Comparison of ENCODE assay signal across 8 cellular contexts in genomic region chr10:95513941-95514392, GRCh38. TPM values are rescaled to one million over a fixed set of nuclear protein-coding genes. Genes with fewer than 3 reads are reported as not detected.
DNase-seq lines count a peak whose midpoint lies in the region; ATAC-seq and TF ChIP-seq lines count a peak whose summit lies in the region.

No MANE protein-coding gene starts in this region.

- H3K27ac ChIP-seq in dorsolateral prefrontal cortex (peak overlapping the region; percentile 42 to 94 (median 81)), mesenchymal stem cell (ENCODE audit: low read length, poor library complexity, severe bottlenecking) (peak overlapping the region; percentile 42), OCI-LY7 (ENCODE audit: low read depth, low read length, poor library complexity, severe bottlenecking) (no peak overlapping the region)

- no peak overlapping the region for H2BK12ac ChIP-seq in mesenchymal stem cell (ENCODE audit: low read length in 2 of 2)

- no peak overlapping the region for H3K18ac ChIP-seq in mesenchymal stem cell (ENCODE audit: low read depth in 1 of 2, low read length in 2 of 2)

- no peak overlapping the region for H3K4ac ChIP-seq in mesenchymal stem cell (ENCODE audit: low read depth in 1 of 2, low read length in 2 of 2)

- no peak overlapping the region for H4K8ac ChIP-seq in mesenchymal stem cell (ENCODE audit: low read length)

- TF ChIP-seq CTCF in dorsolateral prefrontal cortex (IDR thresholded peaks at IDR 0.05 in 54 of 56, conservative IDR thresholded peaks at IDR 0.05 in 2 of 56; ENCODE audit: low read depth in 1 of 56, partially characterized antibody in 56 of 56) (peak in 3 of 56 donors; percentile 9 to 41 (median 13)), OCI-LY7 (conservative IDR thresholded peaks at IDR 0.05; ENCODE audit: low read length) (no peak)

- H3K4me3 ChIP-seq in dorsolateral prefrontal cortex = peak overlapping the region in 11 of 59 donors; percentile 2 to 31 (median 15)
- H3K4me3 ChIP-seq in mesenchymal stem cell (ENCODE audit: insufficient read depth in 1 of 2, low read depth in 1 of 2, low read length in 2 of 2) = no peak overlapping the region
- no peak overlapping the region for H3K4me3 ChIP-seq in OCI-LY7 (ENCODE audit: low read depth, low read length, poor library complexity, severe bottlenecking)

- H3K9me3 ChIP-seq in mesenchymal stem cell (ENCODE audit: control insufficient read depth, low read length) (no peaks in the 10 kb centered on the region), OCI-LY7 (ENCODE audit: low read length) (no peaks in the 10 kb centered on the region)

- no peak overlapping the region for H2AK5ac ChIP-seq in mesenchymal stem cell (ENCODE audit: low read length, severe bottlenecking)

- no peak overlapping the region for H2BK15ac ChIP-seq in mesenchymal stem cell (ENCODE audit: low read depth, poor library complexity, severe bottlenecking)

- no peaks in the 10 kb centered on the region for H3K9me2 ChIP-seq in OCI-LY7 (ENCODE audit: insufficient read depth, low read length)

- no peaks in the 10 kb centered on the region for H3K79me2 ChIP-seq in OCI-LY7 (ENCODE audit: insufficient read depth, low read depth, low read length)

- H3K79me1 ChIP-seq in mesenchymal stem cell (replicated peaks; ENCODE audit: low read length, poor library complexity, severe bottlenecking) = no peaks in the 10 kb centered on the region

- peak; percentile 17 for DNase-seq in stimulated activated CD4-positive, alpha-beta T cell treated with anti-CD3 and anti-CD28 coated beads, Interleukin-1b, Interleukin-23, amount 100 ng/mL, for 48 hours
- no peak for DNase-seq in stimulated activated CD4-positive, alpha-beta T cell treated with anti-CD3 and anti-CD28 coated beads, Interleukin-4, amount 100 ng/mL, for 1 hour
- DNase-seq in dorsolateral prefrontal cortex = peak in 9 of 10 donors; percentile 40 to 83 (median 72)
- DNase-seq in mesenchymal stem cell = peak; percentile 12
- no peak for DNase-seq in NCI-H345 (lab: John Stamatoyannopoulos, UW)
- DNase-seq in OCI-LY7 (ENCODE audit: low spot score) = no peak

- no peak overlapping the region for H3K23ac ChIP-seq in mesenchymal stem cell (ENCODE audit: low read length in 2 of 2)

- H3K36me3 ChIP-seq in mesenchymal stem cell (ENCODE audit: control insufficient read depth in 1 of 2, insufficient read depth in 2 of 2, low read depth in 1 of 2, low read length in 2 of 2) (no peaks in the 10 kb centered on the region), OCI-LY7 (ENCODE audit: insufficient read depth, low read length) (no peaks in the 10 kb centered on the region)

- H2AFZ ChIP-seq in mesenchymal stem cell (ENCODE audit: low read depth, low read length) (no peak overlapping the region), OCI-LY7 (ENCODE audit: low read length) (no peak overlapping the region)

- CTCF ChIA-PET in OCI-LY7 (lab: Charles Lee; ENCODE audit: unreplicated experiment) = no interaction called here

- POLR2A ChIA-PET in OCI-LY7 (lab: Charles Lee) = interaction anchor here (0.7 to 0.9 kb wide), 2 partner anchors 70 to 161 kb away, joined by 3 read pairs; no protein-coding TSS in a partner anchor

- no TSS peak for BruUV-seq in OCI-LY7 (replicated peaks; lab: Mats Ljungman, UMichigan)

- H4K91ac ChIP-seq in mesenchymal stem cell (ENCODE audit: low read length) = no peak overlapping the region

- H3K4me1 ChIP-seq in mesenchymal stem cell (ENCODE audit: control insufficient read depth, insufficient read depth, low read depth, low read length) = peaks cover 11% of the 10 kb centered on the region
- H3K4me1 ChIP-seq in OCI-LY7 (ENCODE audit: insufficient read depth, low read length, poor library complexity, severe bottlenecking) = no peaks in the 10 kb centered on the region

- no peaks in the 10 kb centered on the region for H4K20me1 ChIP-seq in OCI-LY7 (ENCODE audit: insufficient read depth, low read length)

- H3K9ac ChIP-seq in mesenchymal stem cell (ENCODE audit: low read length) = no peak overlapping the region

- H3K4me2 ChIP-seq in mesenchymal stem cell (ENCODE audit: low read length, poor library complexity, severe bottlenecking) = no peak overlapping the region
- H3K4me2 ChIP-seq in OCI-LY7 (ENCODE audit: low read length) = no peak overlapping the region

- no peaks in the 10 kb centered on the region for H3K27me3 ChIP-seq in dorsolateral prefrontal cortex
- H3K27me3 ChIP-seq in mesenchymal stem cell (ENCODE audit: control insufficient read depth in 1 of 2, insufficient read depth in 1 of 2, low read length in 2 of 2) = no peaks in the 10 kb centered on the region

- no peak overlapping the region for H2BK5ac ChIP-seq in mesenchymal stem cell (ENCODE audit: low read depth, low read length, poor library complexity, severe bottlenecking)

- ATAC-seq in GM21367 (IDR thresholded peaks at IDR 0.05; ENCODE audit: unreplicated experiment) = no peak
- ATAC-seq in GM19324 (IDR thresholded peaks at IDR 0.05; ENCODE audit: low FRiP score, unreplicated experiment) = no peak

- WGBS in mesenchymal stem cell = 63% methylated on average over 2 of the region's 2 CpGs

- H2BK120ac ChIP-seq in mesenchymal stem cell (ENCODE audit: low read depth, low read length) = no peak overlapping the region

- H3K14ac ChIP-seq in mesenchymal stem cell (ENCODE audit: low read length in 2 of 2) = no peak overlapping the region

- intact Hi-C loops in dorsolateral prefrontal cortex (cut with DNase I) = loop anchor here in 1 of 2 donors (5.0 kb wide), 2 partner anchors 43 to 67 kb away; no protein-coding TSS in a partner anchor
- intact Hi-C loops in OCI-LY7 (cut with micrococcal nuclease; ENCODE audit: unreplicated experiment) = no loop called here

RNA-seq across cellular contexts. Expression of gene SORBS1, which starts 47.2 kb away (rescaled TPM):
- total RNA-seq in dorsolateral prefrontal cortex (100 to 1,000 TPM; 191 to 480 (median 308) TPM), OCI-LY7 (2022) (3.1 and 3.3 TPM in 2 replicates)
- 1.4 TPM for polyA plus RNA-seq in mesenchymal stem cell (2013, experiment 1 of 2)
- 1.2 TPM for polyA plus RNA-seq in mesenchymal stem cell (2013, experiment 2 of 2)
- total RNA-seq in OCI-LY7 (2014; rRNA removed; shearing (Covaris generic)) = 0.10 and 0.57 TPM in 2 replicates

Comparison
In these comparisons a context has a peak if more than half of its experiments do, and no peak if none do; other contexts are left out.
1. DNase-seq: peak in stimulated activated CD4-positive, alpha-beta T cell treated with anti-CD3 and anti-CD28 coated beads, Interleukin-1b, Interleukin-23, amount 100 ng/mL, for 48 hours (single experiment), dorsolateral prefrontal cortex (9 of 10) and mesenchymal stem cell (single experiment); none in stimulated activated CD4-positive, alpha-beta T cell treated with anti-CD3 and anti-CD28 coated beads, Interleukin-4, amount 100 ng/mL, for 1 hour (single experiment), NCI-H345 (single experiment) and OCI-LY7 (single experiment).
2. RNA of gene SORBS1, which starts 47.2 kb away (total RNA-seq): 191 to 480 TPM in dorsolateral prefrontal cortex; 0.10 to 3.3 TPM in OCI-LY7; every median in the first group is over 10 times any median in the second.